ENCODE assay signal across 13 cellular contexts in genomic region chr12:2353691-2354090, GRCh38.
"Had no signal": no experiment of that assay in that cellular context is flagged by ENCODE, and none has a peak within 500 bp of the region (broad histone marks: within the 10 kb centered on the region; RNA-seq: fewer than 3 reads in every experiment).

No MANE protein-coding gene starts in this region.

- H3K4me1 ChIP-seq: body of pancreas, parathyroid adenoma had no signal

- H3K4me3 ChIP-seq: adrenal gland, body of pancreas, esophagus squamous epithelium, upper lobe of left lung had no signal

- H3K27me3 ChIP-seq: adrenal gland, body of pancreas, upper lobe of left lung had no signal

- ATAC-seq: body of pancreas; left lobe of liver; stimulated activated memory B cell treated with anti-CD40 and anti-IgM and Interleukin-4, amounts not matched to agents 10 μg/mL and 1 μg/mL and 100 μg/mL, for 72 hours had no signal

- DNase-seq: activated CD4-positive, alpha-beta T cell treated with anti-CD3 and anti-CD28 coated beads, Interleukin-2, amount 10 ng/mL, durations not matched to agents 24 days and 14 days; activated CD8-positive, alpha-beta memory T cell treated with anti-CD3 and anti-CD28 coated beads for 24 hours; activated naive CD4-positive, alpha-beta T cell treated with anti-CD3 and anti-CD28 coated beads, Interleukin-2, amount 50 U/mL, for 16 hours; adrenal gland; body of pancreas; esophagus squamous epithelium; foreskin fibroblast; stimulated activated CD4-positive, alpha-beta T cell treated with anti-CD3 and anti-CD28 coated beads, Interleukin-1b, Interleukin-23, amount 100 ng/mL, for 48 hours; T-helper 9 cell had no signal

- H3K9ac ChIP-seq: parathyroid adenoma had no signal

- H3K36me3 ChIP-seq: adrenal gland, esophagus squamous epithelium, upper lobe of left lung had no signal

- H3K9me3 ChIP-seq: adrenal gland, body of pancreas, esophagus squamous epithelium, upper lobe of left lung had no signal

- H3K27ac ChIP-seq: adrenal gland, body of pancreas, esophagus squamous epithelium, parathyroid adenoma, upper lobe of left lung had no signal
